ENCODE assay signal across 28 cellular contexts in genomic region chr6:170122676-170123075, GRCh38.
DNase-seq lines count a peak whose midpoint lies in the region; ATAC-seq, FAIRE-seq and TF ChIP-seq lines count a peak whose summit lies in the region.
"Had no signal": no experiment of that assay in that cellular context is flagged by ENCODE, and none has a peak within 500 bp of the region (broad histone marks: within the 10 kb centered on the region; RNA-seq: fewer than 3 reads in every experiment).

No MANE protein-coding gene starts in this region.

- peak in 2 of 3 donors; percentile 7 to 10 for DNase-seq in right lobe of liver
- no peak for DNase-seq in HepG2 (ENCODE audit: low spot score)
- DNase-seq in endothelial cell of umbilical vein (ENCODE audit: low read depth, low spot score), result peak; percentile 25
- DNase-seq in mesendoderm, result peak; percentile 78
- no peak for DNase-seq in natural killer cell treated with Interleukin-12 subunit alpha and Interleukin-12 subunit beta and Interleukin-15 and Interleukin-18, amount 100 ng/mL, for 72 hours (ENCODE audit: low spot score)
- no peak for DNase-seq in Ammon's horn (ENCODE audit: low spot score)
- no peak for DNase-seq in activated gamma-delta T cell treated with Interleukin-2 at 50 U/mL for 16 hours
- no peak for DNase-seq in activated CD4-positive, alpha-beta T cell treated with anti-CD3 and anti-CD28 coated beads, Interleukin-2, amount 50 U/mL, for 4 hours
- DNase-seq: activated CD4-positive, alpha-beta T cell treated with anti-CD3 and anti-CD28 coated beads, Interleukin-2, amount 50 U/mL, for 48 hours; activated naive CD4-positive, alpha-beta T cell; activated naive CD8-positive, alpha-beta T cell treated with anti-CD3 and anti-CD28 coated beads, Interleukin-2, amount 50 U/mL, for 24 hours; activated T-cell treated with anti-CD3 and anti-CD28 coated beads, Interleukin-2, amount 50 U/mL, for 48 hours; CD4-positive, alpha-beta T cell; DMS79 treated with DMSO at 0.1 percent for 48 hours; GF-D8; NCI-H1092; NCI-H1694; nucleus accumbens; T-helper 1 cell; transverse colon had no signal

- no peaks in the 10 kb centered on the region for H3K79me2 ChIP-seq in HepG2 (ENCODE audit: insufficient read depth, low read length)
- H3K79me2 ChIP-seq in endothelial cell of umbilical vein (ENCODE audit: control insufficient read depth, insufficient read depth, low read length), result no peaks in the 10 kb centered on the region
- H3K79me2 ChIP-seq in mesendoderm (ENCODE audit: control insufficient read depth, insufficient read depth, low read length), result no peaks in the 10 kb centered on the region

- peaks cover 0 to 4% of the 10 kb centered on the region in 2 donors for H3K27me3 Mint-ChIP-seq in natural killer cell treated with Interleukin-12 subunit alpha and Interleukin-12 subunit beta and Interleukin-15 and Interleukin-18, amount 100 ng/mL, for 72 hours
- H3K27me3 Mint-ChIP-seq: activated naive CD8-positive, alpha-beta T cell treated with anti-CD3 and anti-CD28 coated beads, Interleukin-2, amount 50 U/mL, for 24 hours; CD4-positive, alpha-beta T cell had no signal

- no peak overlapping the region for H2BK15ac ChIP-seq in mesendoderm (replicated peaks; ENCODE audit: low read depth)

- H3K27me3 ChIP-seq in right lobe of liver (no peaks in the 10 kb centered on the region), HepG2 (ENCODE audit: control insufficient read depth in 1 of 2, insufficient read depth in 2 of 2, low read length in 2 of 2) (peaks cover 2 to 40% of the 10 kb centered on the region in 2 experiments; a peak in 4 of 5 replicates), endothelial cell of umbilical vein (ENCODE audit: control insufficient read depth in 2 of 2, insufficient read depth in 2 of 2, low read length in 2 of 2) (no peaks in the 10 kb centered on the region), mesendoderm (ENCODE audit: insufficient read depth, low read length, poor library complexity) (no peaks in the 10 kb centered on the region)
- H3K27me3 ChIP-seq: transverse colon had no signal

- in situ Hi-C loops in HepG2 (cut with HindIII; ENCODE audit: extremely low pct_ligation_motif_present, low pct_unique_long_range_greater_than_20kb), result no loop called here

- WGBS in right lobe of liver (ENCODE audit: insufficient coverage, low coverage, low lambda C conversion rate, missing lambda C conversion rate), result 50% methylated on average over 1 of the region's 1 CpG
- 2% methylated on average over 1 of the region's 1 CpG for WGBS in HepG2 (ENCODE audit: low lambda C conversion rate)
- WGBS in mesendoderm (ENCODE audit: extremely low coverage, insufficient coverage, low lambda C conversion rate), result no CpG with 5 or more reads among the region's 1 CpG

- H3K9me1 ChIP-seq in endothelial cell of umbilical vein (replicated peaks; ENCODE audit: control insufficient read depth, extremely low read depth, insufficient read depth, low read length), result no peaks in the 10 kb centered on the region

- H3K4me3 Mint-ChIP-seq in natural killer cell treated with Interleukin-12 subunit alpha and Interleukin-12 subunit beta and Interleukin-15 and Interleukin-18, amount 100 ng/mL, for 72 hours, result no peak overlapping the region
- H3K4me3 Mint-ChIP-seq: activated naive CD8-positive, alpha-beta T cell treated with anti-CD3 and anti-CD28 coated beads, Interleukin-2, amount 50 U/mL, for 24 hours; CD4-positive, alpha-beta T cell; GM23338; naive thymus-derived CD4-positive, alpha-beta T cell; stimulated activated effector memory CD8-positive, alpha-beta T cell treated with anti-CD3 and anti-CD28 coated beads, Interleukin-12 subunit alpha, Interleukin-12 subunit beta, amount 100 ng/mL, for 72 hours had no signal

- intact Hi-C loops in right lobe of liver (cut with DNase I) (no loop called here), HepG2 (cut with micrococcal nuclease; ENCODE audit: unreplicated experiment) (no loop called here), endothelial cell of umbilical vein (cut with micrococcal nuclease) (no loop called here)

- TF ChIP-seq EP300 in HepG2 (IDR thresholded peaks at IDR 0.05; ENCODE audit: low read depth in 2 of 2, low read length in 2 of 2), result no peak
- no peak for TF ChIP-seq EP300 in HepG2 (CRISPR knock-in tag; IDR thresholded peaks at IDR 0.05; ENCODE audit: borderline replicate concordance)

- H3K9me3 ChIP-seq in right lobe of liver (no peaks in the 10 kb centered on the region), HepG2 (ENCODE audit: low read length) (peaks cover 13% of the 10 kb centered on the region), endothelial cell of umbilical vein (replicated peaks; ENCODE audit: control insufficient read depth, insufficient read depth, low read length) (no peaks in the 10 kb centered on the region)
- H3K9me3 ChIP-seq: prostate gland had no signal

- H3K23ac ChIP-seq in mesendoderm (ENCODE audit: low read length), result no peak overlapping the region

- dilution Hi-C loops in endothelial cell of umbilical vein (cut with MboI; ENCODE audit: extremely low pct_ligation_motif_present, low sequenced_read_pairs), result no loop called here

- no peak overlapping the region for H2BK120ac ChIP-seq in mesendoderm (ENCODE audit: low read depth, low read length)

- POLR2A ChIA-PET in HepG2 (lab: Yijun Ruan, JAX), result no interaction called here
- POLR2A ChIA-PET in endothelial cell of umbilical vein (lab: Charles Lee), result no interaction called here

- no peak overlapping the region for H3K4ac ChIP-seq in mesendoderm (ENCODE audit: low read depth, low read length)

- H3K4me3 ChIP-seq in right lobe of liver (no peak overlapping the region), HepG2 (replicated peaks in 1 of 3; ENCODE audit: insufficient read depth in 1 of 3, low read depth in 2 of 3, low read length in 3 of 3) (no peak overlapping the region), endothelial cell of umbilical vein (replicated peaks in 1 of 3; ENCODE audit: insufficient read depth in 1 of 3, low read depth in 1 of 3, low read length in 3 of 3) (no peak overlapping the region), mesendoderm (ENCODE audit: low read length) (no peak overlapping the region)
- H3K4me3 ChIP-seq: dorsolateral prefrontal cortex, GM23338, prostate gland, transverse colon had no signal

- H3K9ac ChIP-seq in HepG2 (ENCODE audit: insufficient read depth, low read depth, low read length), result no peak overlapping the region
- H3K9ac ChIP-seq in endothelial cell of umbilical vein (replicated peaks; ENCODE audit: extremely low read depth, insufficient read depth, low read length), result no peak overlapping the region
- no peak overlapping the region for H3K9ac ChIP-seq in mesendoderm (ENCODE audit: low read length)

- peaks cover 9% of the 10 kb centered on the region for H3K9me3 Mint-ChIP-seq in natural killer cell treated with Interleukin-12 subunit alpha and Interleukin-12 subunit beta and Interleukin-15 and Interleukin-18, amount 100 ng/mL, for 72 hours

- H3K27ac ChIP-seq in right lobe of liver (no peak overlapping the region), HepG2 (ENCODE audit: extremely low read length, insufficient read depth, low read length) (no peak overlapping the region), endothelial cell of umbilical vein (ENCODE audit: insufficient read depth, low read depth, low read length) (no peak overlapping the region), mesendoderm (ENCODE audit: low read depth, low read length) (no peak overlapping the region)
- H3K27ac ChIP-seq: dorsolateral prefrontal cortex, prostate gland, RWPE1, transverse colon had no signal

- H4K5ac ChIP-seq in mesendoderm (ENCODE audit: low read length), result no peak overlapping the region

- peaks cover 7 to 8% of the 10 kb centered on the region in 2 donors for H3K4me1 Mint-ChIP-seq in natural killer cell treated with Interleukin-12 subunit alpha and Interleukin-12 subunit beta and Interleukin-15 and Interleukin-18, amount 100 ng/mL, for 72 hours (ENCODE audit: low read depth in 2 of 2)
- H3K4me1 Mint-ChIP-seq: naive thymus-derived CD4-positive, alpha-beta T cell; stimulated activated effector memory CD8-positive, alpha-beta T cell treated with anti-CD3 and anti-CD28 coated beads, Interleukin-12 subunit alpha, Interleukin-12 subunit beta, amount 100 ng/mL, for 72 hours had no signal

- H3K36me3 Mint-ChIP-seq in natural killer cell treated with Interleukin-12 subunit alpha and Interleukin-12 subunit beta and Interleukin-15 and Interleukin-18, amount 100 ng/mL, for 72 hours, result peaks cover 38% of the 10 kb centered on the region

- TF ChIP-seq CTCF in right lobe of liver (IDR thresholded peaks at IDR 0.05) (no peak), HepG2 (CRISPR knock-in tag; IDR thresholded peaks at IDR 0.05) (no peak), endothelial cell of umbilical vein (IDR thresholded peaks at IDR 0.05; ENCODE audit: extremely low read depth in 1 of 2, insufficient read depth in 1 of 2, low read depth in 1 of 2, low read length in 2 of 2) (no peak)

- H3K36me3 ChIP-seq in right lobe of liver (no peaks in the 10 kb centered on the region), HepG2 (replicated peaks in 1 of 2; ENCODE audit: control insufficient read depth in 1 of 2, insufficient read depth in 2 of 2, low read length in 2 of 2) (no peaks in the 10 kb centered on the region), endothelial cell of umbilical vein (ENCODE audit: control insufficient read depth in 2 of 2, extremely low read depth in 1 of 2, insufficient read depth in 2 of 2, low read length in 2 of 2) (no peaks in the 10 kb centered on the region), mesendoderm (ENCODE audit: control insufficient read depth, insufficient read depth, low read length) (no peaks in the 10 kb centered on the region)
- H3K36me3 ChIP-seq: prostate gland, transverse colon had no signal

- no peak overlapping the region for H2BK5ac ChIP-seq in mesendoderm (ENCODE audit: low read length)

- no peak overlapping the region for H3K18ac ChIP-seq in mesendoderm (ENCODE audit: low read length)

- H3K56ac ChIP-seq in mesendoderm (ENCODE audit: low read length), result no peak overlapping the region

- H4K20me1 ChIP-seq in HepG2 (ENCODE audit: insufficient read depth, low read length) (no peaks in the 10 kb centered on the region), endothelial cell of umbilical vein (replicated peaks; ENCODE audit: control insufficient read depth, extremely low read depth, insufficient read depth, low read length) (no peaks in the 10 kb centered on the region)

- no peak for TF ChIP-seq RAD21 in HepG2 (CRISPR knock-in tag; IDR thresholded peaks at IDR 0.05)

- no TSS peak for BruUV-seq in HepG2 (replicated peaks; lab: Mats Ljungman, UMichigan)
- no TSS peak for BruUV-seq in endothelial cell of umbilical vein (replicated peaks; lab: Mats Ljungman, UMichigan)

- H2AK5ac ChIP-seq in mesendoderm (ENCODE audit: low read length), result no peak overlapping the region

- ATAC-seq in right lobe of liver (no peak), HepG2 (no peak)
- ATAC-seq in natural killer cell treated with Interleukin-12 subunit alpha and Interleukin-12 subunit beta and Interleukin-15 and Interleukin-18, amount 100 ng/mL, for 72 hours, result no peak
- ATAC-seq: activated naive CD8-positive, alpha-beta T cell treated with anti-CD3 and anti-CD28 coated beads, Interleukin-2, amount 50 U/mL, for 24 hours; GM23338; naive thymus-derived CD4-positive, alpha-beta T cell; stimulated activated effector memory CD8-positive, alpha-beta T cell treated with anti-CD3 and anti-CD28 coated beads, Interleukin-12 subunit alpha, Interleukin-12 subunit beta, amount 100 ng/mL, for 72 hours had no signal

- no peak for FAIRE-seq in HepG2 (lab: Jason Lieb, UNC)
- FAIRE-seq in endothelial cell of umbilical vein (lab: Jason Lieb, UNC), result no peak
- FAIRE-seq: A204.1, kidney had no signal

- no peaks in the 10 kb centered on the region for H3K79me1 ChIP-seq in mesendoderm (ENCODE audit: low read length)

- no peak overlapping the region for H2AFZ ChIP-seq in HepG2 (ENCODE audit: low read length)
- H2AFZ ChIP-seq in endothelial cell of umbilical vein (ENCODE audit: low read depth, low read length), result no peak overlapping the region
- H2AFZ ChIP-seq: GM23338 had no signal

- no peak overlapping the region for H4K8ac ChIP-seq in mesendoderm (ENCODE audit: low read depth, low read length)

- H3K4me1 ChIP-seq in right lobe of liver, result no peaks in the 10 kb centered on the region
- H3K4me1 ChIP-seq in HepG2 (ENCODE audit: insufficient read depth, low read length), result no peaks in the 10 kb centered on the region
- H3K4me1 ChIP-seq in endothelial cell of umbilical vein (ENCODE audit: control insufficient read depth, extremely low read depth, insufficient read depth, low read length), result no peaks in the 10 kb centered on the region
- H3K4me1 ChIP-seq in mesendoderm (ENCODE audit: control insufficient read depth, low read depth, low read length), result no peaks in the 10 kb centered on the region
- H3K4me1 ChIP-seq: prostate gland had no signal

- CTCF ChIA-PET in HepG2 (lab: Yijun Ruan, JAX; ENCODE audit: low intra/inter-chr PET ratio, low total read pairs), result no interaction called here
- CTCF ChIA-PET in endothelial cell of umbilical vein (lab: Charles Lee), result no interaction called here

- H3K4me2 ChIP-seq in HepG2 (ENCODE audit: low read depth, low read length) (no peak overlapping the region), endothelial cell of umbilical vein (ENCODE audit: insufficient read depth, low read length) (no peak overlapping the region), mesendoderm (ENCODE audit: low read length) (no peak overlapping the region)
- H3K4me2 ChIP-seq: GM23338 had no signal

- TF ChIP-seq POLR2A in right lobe of liver (IDR thresholded peaks at IDR 0.05) (no peak), HepG2 (IDR thresholded peaks at IDR 0.05; ENCODE audit: insufficient read depth in 1 of 2, low read depth in 2 of 2, low read length in 2 of 2) (no peak), endothelial cell of umbilical vein (IDR thresholded peaks at IDR 0.05; ENCODE audit: low read depth, low read length) (no peak)

- H3K27ac Mint-ChIP-seq in natural killer cell treated with Interleukin-12 subunit alpha and Interleukin-12 subunit beta and Interleukin-15 and Interleukin-18, amount 100 ng/mL, for 72 hours, result no peak overlapping the region
- H3K27ac Mint-ChIP-seq: activated naive CD8-positive, alpha-beta T cell treated with anti-CD3 and anti-CD28 coated beads, Interleukin-2, amount 50 U/mL, for 24 hours; CD4-positive, alpha-beta T cell; GM23338; naive thymus-derived CD4-positive, alpha-beta T cell; stimulated activated effector memory CD8-positive, alpha-beta T cell treated with anti-CD3 and anti-CD28 coated beads, Interleukin-12 subunit alpha, Interleukin-12 subunit beta, amount 100 ng/mL, for 72 hours had no signal

Comparison
In these comparisons a context has a peak if more than half of its experiments do, and no peak if none do; other contexts are left out.
1. DNase-seq: peak in right lobe of liver (2 of 3), endothelial cell of umbilical vein (single experiment) and mesendoderm (single experiment); none in HepG2 (single experiment), natural killer cell treated with Interleukin-12 subunit alpha and Interleukin-12 subunit beta and Interleukin-15 and Interleukin-18, amount 100 ng/mL, for 72 hours (single experiment), Ammon's horn (single experiment), activated gamma-delta T cell treated with Interleukin-2 at 50 U/mL for 16 hours (single experiment) and activated CD4-positive, alpha-beta T cell treated with anti-CD3 and anti-CD28 coated beads, Interleukin-2, amount 50 U/mL, for 4 hours (0 of 2).